2 cellular contexts compared by ENCODE assay signal in the genomic region with DNA sequence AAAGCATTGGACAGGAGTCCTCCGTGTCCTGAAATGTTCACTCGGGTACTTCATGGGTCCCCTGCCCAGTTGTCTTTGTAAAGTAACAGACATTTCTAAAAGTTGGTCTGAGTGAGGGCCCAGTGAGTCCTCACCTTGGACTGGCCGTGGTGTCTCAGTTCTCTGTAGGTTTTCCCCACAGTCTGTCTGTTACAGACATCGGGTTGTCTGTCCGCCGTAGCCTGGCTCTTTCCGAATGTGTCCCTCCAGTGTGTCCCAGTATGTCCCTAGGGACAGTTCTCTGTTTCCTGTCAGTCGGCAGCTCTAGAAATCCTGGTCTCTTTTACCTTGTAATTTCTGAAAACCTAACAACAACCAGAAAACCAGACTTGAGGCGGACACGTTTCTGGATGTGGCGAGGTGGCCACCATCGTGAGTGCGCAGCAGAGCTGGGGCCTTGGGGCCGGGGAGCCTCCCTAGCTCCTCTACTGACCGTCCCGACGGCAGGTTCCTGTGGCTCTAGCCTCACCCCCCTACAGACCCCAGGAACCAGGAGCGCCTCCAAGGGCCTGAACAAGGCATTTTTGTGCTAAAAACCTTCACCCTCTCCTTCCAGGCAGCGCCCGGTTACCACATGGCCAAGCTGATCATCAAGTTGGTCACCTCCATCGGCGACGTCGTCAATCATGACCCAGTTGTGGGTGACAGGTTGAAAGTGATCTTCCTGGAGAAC.
TF ChIP-seq lines count a peak whose summit lies in the region.

No MANE protein-coding gene starts in this region.

TF ChIP-seq in GM23338, 12 proteins besides CTCF, POLR2A, EP300 and RAD21 (continued from another document):
- TF ChIP-seq ETS1 (IDR thresholded peaks at IDR 0.05) = no peak

TF ChIP-seq in WTC11, 78 proteins besides CTCF, POLR2A, EP300 and RAD21 (continued from another document):
- TF ChIP-seq, protein P1, sequence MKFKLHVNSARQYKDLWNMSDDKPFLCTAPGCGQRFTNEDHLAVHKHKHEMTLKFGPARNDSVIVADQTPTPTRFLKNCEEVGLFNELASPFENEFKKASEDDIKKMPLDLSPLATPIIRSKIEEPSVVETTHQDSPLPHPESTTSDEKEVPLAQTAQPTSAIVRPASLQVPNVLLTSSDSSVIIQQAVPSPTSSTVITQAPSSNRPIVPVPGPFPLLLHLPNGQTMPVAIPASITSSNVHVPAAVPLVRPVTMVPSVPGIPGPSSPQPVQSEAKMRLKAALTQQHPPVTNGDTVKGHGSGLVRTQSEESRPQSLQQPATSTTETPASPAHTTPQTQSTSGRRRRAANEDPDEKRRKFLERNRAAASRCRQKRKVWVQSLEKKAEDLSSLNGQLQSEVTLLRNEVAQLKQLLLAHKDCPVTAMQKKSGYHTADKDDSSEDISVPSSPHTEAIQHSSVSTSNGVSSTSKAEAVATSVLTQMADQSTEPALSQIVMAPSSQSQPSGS (CRISPR knock-in tag; IDR thresholded peaks at IDR 0.05; ENCODE audit: borderline replicate concordance, low read depth) = no peak
- TF ChIP-seq, protein P2, sequence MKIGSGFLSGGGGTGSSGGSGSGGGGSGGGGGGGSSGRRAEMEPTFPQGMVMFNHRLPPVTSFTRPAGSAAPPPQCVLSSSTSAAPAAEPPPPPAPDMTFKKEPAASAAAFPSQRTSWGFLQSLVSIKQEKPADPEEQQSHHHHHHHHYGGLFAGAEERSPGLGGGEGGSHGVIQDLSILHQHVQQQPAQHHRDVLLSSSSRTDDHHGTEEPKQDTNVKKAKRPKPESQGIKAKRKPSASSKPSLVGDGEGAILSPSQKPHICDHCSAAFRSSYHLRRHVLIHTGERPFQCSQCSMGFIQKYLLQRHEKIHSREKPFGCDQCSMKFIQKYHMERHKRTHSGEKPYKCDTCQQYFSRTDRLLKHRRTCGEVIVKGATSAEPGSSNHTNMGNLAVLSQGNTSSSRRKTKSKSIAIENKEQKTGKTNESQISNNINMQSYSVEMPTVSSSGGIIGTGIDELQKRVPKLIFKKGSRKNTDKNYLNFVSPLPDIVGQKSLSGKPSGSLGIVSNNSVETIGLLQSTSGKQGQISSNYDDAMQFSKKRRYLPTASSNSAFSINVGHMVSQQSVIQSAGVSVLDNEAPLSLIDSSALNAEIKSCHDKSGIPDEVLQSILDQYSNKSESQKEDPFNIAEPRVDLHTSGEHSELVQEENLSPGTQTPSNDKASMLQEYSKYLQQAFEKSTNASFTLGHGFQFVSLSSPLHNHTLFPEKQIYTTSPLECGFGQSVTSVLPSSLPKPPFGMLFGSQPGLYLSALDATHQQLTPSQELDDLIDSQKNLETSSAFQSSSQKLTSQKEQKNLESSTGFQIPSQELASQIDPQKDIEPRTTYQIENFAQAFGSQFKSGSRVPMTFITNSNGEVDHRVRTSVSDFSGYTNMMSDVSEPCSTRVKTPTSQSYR (CRISPR knock-in tag; IDR thresholded peaks at IDR 0.05) = no peak
- TF ChIP-seq CREM (CRISPR knock-in tag; IDR thresholded peaks at IDR 0.05) (no peak), MYBL2 (CRISPR knock-in tag; IDR thresholded peaks at IDR 0.05) (no peak), RELA (CRISPR knock-in tag; IDR thresholded peaks at IDR 0.05; ENCODE audit: borderline replicate concordance) (no peak), GRHL2 (CRISPR knock-in tag; IDR thresholded peaks at IDR 0.05; ENCODE audit: insufficient replicate concordance, severe bottlenecking) (no peak), CREB1 (CRISPR knock-in tag; IDR thresholded peaks at IDR 0.05) (no peak), TCF7 (CRISPR knock-in tag; IDR thresholded peaks at IDR 0.05; ENCODE audit: low read depth) (no peak), IRF2 (CRISPR knock-in tag; IDR thresholded peaks at IDR 0.05; ENCODE audit: borderline replicate concordance, low read depth) (no peak), ZNF425 (CRISPR knock-in tag; conservative IDR thresholded peaks at IDR 0.05) (no peak), E2F4 (CRISPR knock-in tag; IDR thresholded peaks at IDR 0.05; ENCODE audit: borderline replicate concordance, low read depth) (no peak), ZNF423 (CRISPR knock-in tag; IDR thresholded peaks at IDR 0.05) (no peak), TEAD4 (CRISPR knock-in tag; IDR thresholded peaks at IDR 0.05) (no peak), ZNF121 (CRISPR knock-in tag; IDR thresholded peaks at IDR 0.05) (no peak), E2F1 (CRISPR knock-in tag; IDR thresholded peaks at IDR 0.05) (no peak), AFF4 (CRISPR knock-in tag; IDR thresholded peaks at IDR 0.05; ENCODE audit: borderline replicate concordance) (no peak), ZNF232 (CRISPR knock-in tag; IDR thresholded peaks at IDR 0.05) (no peak)
- TF ChIP-seq, protein P3, sequence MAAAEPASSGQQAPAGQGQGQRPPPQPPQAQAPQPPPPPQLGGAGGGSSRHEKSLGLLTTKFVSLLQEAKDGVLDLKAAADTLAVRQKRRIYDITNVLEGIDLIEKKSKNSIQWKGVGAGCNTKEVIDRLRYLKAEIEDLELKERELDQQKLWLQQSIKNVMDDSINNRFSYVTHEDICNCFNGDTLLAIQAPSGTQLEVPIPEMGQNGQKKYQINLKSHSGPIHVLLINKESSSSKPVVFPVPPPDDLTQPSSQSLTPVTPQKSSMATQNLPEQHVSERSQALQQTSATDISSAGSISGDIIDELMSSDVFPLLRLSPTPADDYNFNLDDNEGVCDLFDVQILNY (CRISPR knock-in tag; IDR thresholded peaks at IDR 0.05) = no peak
TF ChIP-seq in WTC11: peak in this region for 0.
